Comparison of ENCODE assay signal across 8 cellular contexts in the genomic region with DNA sequence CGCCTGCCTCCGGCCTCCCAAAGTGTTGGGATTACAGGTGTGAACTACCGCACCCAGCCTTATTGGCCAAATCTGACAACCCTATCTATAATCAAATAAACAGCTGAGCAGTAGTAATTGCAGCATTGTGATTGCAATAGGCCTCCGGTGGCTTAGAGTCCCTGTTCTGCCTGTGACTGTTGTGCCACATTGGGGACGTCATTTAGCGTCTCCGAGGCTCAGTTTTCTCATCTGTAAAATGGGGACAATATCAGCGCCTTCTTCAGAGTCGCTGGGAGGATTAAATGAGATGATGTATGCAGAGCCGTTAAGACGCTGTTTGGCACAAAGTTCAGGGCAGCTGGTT. TPM values are rescaled to one million over a fixed set of nuclear protein-coding genes. Genes with fewer than 3 reads are reported as not detected.
DNase-seq lines count a peak whose midpoint lies in the region; ATAC-seq and TF ChIP-seq lines count a peak whose summit lies in the region.

No MANE protein-coding gene starts in this region.

- H3K27me3 ChIP-seq in AG04450 (ENCODE audit: control insufficient read depth, insufficient read depth, low read length) (no peaks in the 10 kb centered on the region), colonic mucosa (no peaks in the 10 kb centered on the region), muscle layer of duodenum (ENCODE audit: low read depth, low read length) (no peaks in the 10 kb centered on the region)

- DNase-seq in AG04450 (ENCODE audit: low read depth, low spot score): no peak
- DNase-seq in colonic mucosa: no peak
- DNase-seq in dermis blood vessel endothelial cell: no peak
- no peak for DNase-seq in GM03348 (ENCODE audit: low spot score)

- H3K27me3 Mint-ChIP-seq in IgD-negative memory B cell: no peaks in the 10 kb centered on the region

- peak overlapping the region; percentile 70 for H3K27ac ChIP-seq in AG04450 (ENCODE audit: low read depth, low read length)
- peak overlapping the region; percentile 92 for H3K27ac ChIP-seq in colonic mucosa
- peak overlapping the region; percentile 79 for H3K27ac ChIP-seq in muscle layer of duodenum (ENCODE audit: low read length)

- H3K9me3 ChIP-seq in AG04450 (ENCODE audit: control insufficient read depth, insufficient read depth, low read length) (no peaks in the 10 kb centered on the region), colonic mucosa (no peaks in the 10 kb centered on the region), muscle layer of duodenum (ENCODE audit: control insufficient read depth in 1 of 2, low read length in 2 of 2) (no peaks in the 10 kb centered on the region)

- POLR2A ChIA-PET in AG04450 (lab: Yijun Ruan, JAX): interaction anchor here (0.5 to 1.5 kb wide), 3 partner anchors 8 to 37 kb away, joined by 4 to 9 read pairs (median 6); no protein-coding TSS in a partner anchor

- CTCF ChIA-PET in AG04450 (lab: Charles Lee): interaction anchor here (0.6 to 1.7 kb wide), 8 partner anchors 11 to 474 kb away, joined by 3 to 9 read pairs (median 4); no protein-coding TSS in a partner anchor

- ATAC-seq in GM21825 (IDR thresholded peaks at IDR 0.05; ENCODE audit: unreplicated experiment) (no peak), GM21515 (IDR thresholded peaks at IDR 0.05; ENCODE audit: unreplicated experiment) (no peak)

- TF ChIP-seq CTCF in AG04450 (IDR thresholded peaks at IDR 0.05; ENCODE audit: low read depth, low read length) (no peak), colonic mucosa (IDR thresholded peaks at IDR 0.05) (no peak)

- peak overlapping the region; percentile 51 to 54 for H3K9ac ChIP-seq in colonic mucosa (ENCODE audit: low read depth in 2 of 2, low read length in 2 of 2)

- H3K36me3 Mint-ChIP-seq in IgD-negative memory B cell: no peaks in the 10 kb centered on the region

- H3K4me3 Mint-ChIP-seq in IgD-negative memory B cell: peak overlapping the region; percentile 77 to 92 (median 87)

- peaks cover 19% of the 10 kb centered on the region for H3K4me1 ChIP-seq in colonic mucosa
- peaks cover 29 to 39% of the 10 kb centered on the region in 2 donors for H3K4me1 ChIP-seq in muscle layer of duodenum (ENCODE audit: control insufficient read depth in 1 of 2, insufficient read depth in 2 of 2, low read length in 2 of 2)

- intact Hi-C loops in colonic mucosa (cut with DNase I): loop anchor here (2.0 kb wide), 1 partner anchor 37 kb away; no protein-coding TSS in a partner anchor

- peak overlapping the region; percentile 52 for H3K4me3 ChIP-seq in AG04450 (ENCODE audit: low read depth, low read length)
- peak overlapping the region; percentile 70 for H3K4me3 ChIP-seq in colonic mucosa
- H3K4me3 ChIP-seq in muscle layer of duodenum (ENCODE audit: low read depth in 1 of 2, low read length in 2 of 2): peak overlapping the region; percentile 32 to 64

- peaks cover 37 to 48% (median 46%) of the 10 kb centered on the region in 3 donors for H3K4me1 Mint-ChIP-seq in IgD-negative memory B cell

- H3K27ac Mint-ChIP-seq in IgD-negative memory B cell: peak overlapping the region; percentile 81 to 86 (median 85)

- H3K36me3 ChIP-seq in colonic mucosa (no peaks in the 10 kb centered on the region), muscle layer of duodenum (ENCODE audit: control insufficient read depth in 1 of 2, insufficient read depth in 2 of 2, low read length in 2 of 2) (peaks cover 4 to 5% of the 10 kb centered on the region in 2 donors)

- H3K9me3 Mint-ChIP-seq in IgD-negative memory B cell: no peaks in the 10 kb centered on the region

RNA-seq across cellular contexts. Expression of gene CAPN2, which starts 0.5 kb away (rescaled TPM):
- 417 and 433 TPM in 2 replicates for polyA plus RNA-seq in AG04450 (2011; rRNA removed)
- 355 and 396 TPM in 2 replicates for polyA minus RNA-seq in AG04450 (2011; rRNA and poly(A)+ RNA removed)
- polyA plus RNA-seq in IgD-negative memory B cell: 140 TPM
- 100 to 1,000 TPM; 197 to 323 TPM for total RNA-seq in colonic mucosa
- 159 and 248 TPM in 2 replicates for total RNA-seq in dermis blood vessel endothelial cell

RNA-seq across cellular contexts. Expression of gene CAPN8, which starts 46.3 kb away (rescaled TPM):
- polyA plus RNA-seq in AG04450 (2011; rRNA removed) (not detected in 2 replicates), IgD-negative memory B cell (not detected)
- polyA minus RNA-seq in AG04450 (2011; rRNA and poly(A)+ RNA removed): not detected in 2 replicates
- total RNA-seq in colonic mucosa (100 to 1,000 TPM in 1 of 2 donors, 10 to 100 TPM in 1; 52.6 to 102 TPM), dermis blood vessel endothelial cell (not detected in 2 replicates)

Comparison
In these comparisons a context has a peak if more than half of its experiments do, and no peak if none do; other contexts are left out.
1. RNA of gene CAPN8, which starts 46.3 kb away (total RNA-seq): 52.6 to 102 TPM in colonic mucosa; not detected in dermis blood vessel endothelial cell; every median in the first group is over 10 times any median in the second.
2. Peak in every context shown above with its lines, with median percentiles within 50 percentile points of each other: H3K27ac ChIP-seq and H3K4me3 ChIP-seq.